ENCODE assay signal across 1 cellular context in the genomic region with DNA sequence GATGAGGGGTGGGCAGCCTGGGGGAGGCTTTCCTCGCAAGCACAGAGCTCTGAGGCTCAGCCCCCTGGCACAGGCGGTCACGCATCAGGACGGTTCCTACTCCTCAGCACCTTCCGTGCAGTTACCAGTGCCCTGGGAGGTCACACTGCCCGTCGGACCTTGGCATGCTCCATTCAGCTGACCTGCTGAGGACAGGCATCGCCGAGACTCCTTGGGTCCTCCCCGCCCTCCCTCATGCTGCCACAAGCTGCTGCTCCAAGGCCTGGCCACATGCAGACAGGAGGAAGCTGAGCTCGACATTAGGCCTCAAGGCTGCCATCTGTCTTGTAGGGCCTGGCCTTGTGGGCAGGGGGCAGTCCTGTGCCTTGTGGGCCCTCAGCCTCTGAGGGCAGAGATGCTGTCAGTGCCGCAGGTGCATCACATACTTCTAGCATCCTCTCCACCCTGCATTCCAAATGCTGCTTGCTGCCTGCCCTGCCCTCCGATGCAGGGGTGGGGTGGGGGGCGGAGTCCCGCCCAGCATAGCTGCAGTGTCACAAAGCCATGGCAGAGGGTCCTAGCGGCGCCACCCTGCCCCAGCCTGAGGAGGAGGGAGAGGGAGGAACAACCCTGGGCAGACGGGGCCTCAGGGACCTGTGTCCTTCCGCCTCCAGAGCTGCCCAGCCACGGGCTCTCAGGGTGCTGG.
TF ChIP-seq lines count a peak whose summit lies in the region.

No MANE protein-coding gene starts in this region.

TF ChIP-seq in K562, 482 proteins besides CTCF, POLR2A, EP300 and RAD21:
- TF ChIP-seq SUPT5H (IDR thresholded peaks at IDR 0.05) = peak; percentile 38; the same call in 1 of the 2 replicates
- TF ChIP-seq MIER1 (IDR thresholded peaks at IDR 0.05; ENCODE audit: low read depth) = no peak
- no peak for TF ChIP-seq BRD4 (IDR thresholded peaks at IDR 0.05)
- TF ChIP-seq, protein P1, sequence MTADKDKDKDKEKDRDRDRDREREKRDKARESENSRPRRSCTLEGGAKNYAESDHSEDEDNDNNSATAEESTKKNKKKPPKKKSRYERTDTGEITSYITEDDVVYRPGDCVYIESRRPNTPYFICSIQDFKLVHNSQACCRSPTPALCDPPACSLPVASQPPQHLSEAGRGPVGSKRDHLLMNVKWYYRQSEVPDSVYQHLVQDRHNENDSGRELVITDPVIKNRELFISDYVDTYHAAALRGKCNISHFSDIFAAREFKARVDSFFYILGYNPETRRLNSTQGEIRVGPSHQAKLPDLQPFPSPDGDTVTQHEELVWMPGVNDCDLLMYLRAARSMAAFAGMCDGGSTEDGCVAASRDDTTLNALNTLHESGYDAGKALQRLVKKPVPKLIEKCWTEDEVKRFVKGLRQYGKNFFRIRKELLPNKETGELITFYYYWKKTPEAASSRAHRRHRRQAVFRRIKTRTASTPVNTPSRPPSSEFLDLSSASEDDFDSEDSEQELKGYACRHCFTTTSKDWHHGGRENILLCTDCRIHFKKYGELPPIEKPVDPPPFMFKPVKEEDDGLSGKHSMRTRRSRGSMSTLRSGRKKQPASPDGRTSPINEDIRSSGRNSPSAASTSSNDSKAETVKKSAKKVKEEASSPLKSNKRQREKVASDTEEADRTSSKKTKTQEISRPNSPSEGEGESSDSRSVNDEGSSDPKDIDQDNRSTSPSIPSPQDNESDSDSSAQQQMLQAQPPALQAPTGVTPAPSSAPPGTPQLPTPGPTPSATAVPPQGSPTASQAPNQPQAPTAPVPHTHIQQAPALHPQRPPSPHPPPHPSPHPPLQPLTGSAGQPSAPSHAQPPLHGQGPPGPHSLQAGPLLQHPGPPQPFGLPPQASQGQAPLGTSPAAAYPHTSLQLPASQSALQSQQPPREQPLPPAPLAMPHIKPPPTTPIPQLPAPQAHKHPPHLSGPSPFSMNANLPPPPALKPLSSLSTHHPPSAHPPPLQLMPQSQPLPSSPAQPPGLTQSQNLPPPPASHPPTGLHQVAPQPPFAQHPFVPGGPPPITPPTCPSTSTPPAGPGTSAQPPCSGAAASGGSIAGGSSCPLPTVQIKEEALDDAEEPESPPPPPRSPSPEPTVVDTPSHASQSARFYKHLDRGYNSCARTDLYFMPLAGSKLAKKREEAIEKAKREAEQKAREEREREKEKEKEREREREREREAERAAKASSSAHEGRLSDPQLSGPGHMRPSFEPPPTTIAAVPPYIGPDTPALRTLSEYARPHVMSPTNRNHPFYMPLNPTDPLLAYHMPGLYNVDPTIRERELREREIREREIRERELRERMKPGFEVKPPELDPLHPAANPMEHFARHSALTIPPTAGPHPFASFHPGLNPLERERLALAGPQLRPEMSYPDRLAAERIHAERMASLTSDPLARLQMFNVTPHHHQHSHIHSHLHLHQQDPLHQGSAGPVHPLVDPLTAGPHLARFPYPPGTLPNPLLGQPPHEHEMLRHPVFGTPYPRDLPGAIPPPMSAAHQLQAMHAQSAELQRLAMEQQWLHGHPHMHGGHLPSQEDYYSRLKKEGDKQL (CRISPR knock-in tag; IDR thresholded peaks at IDR 0.05; ENCODE audit: borderline replicate concordance) = no peak
- TF ChIP-seq, protein P2, sequence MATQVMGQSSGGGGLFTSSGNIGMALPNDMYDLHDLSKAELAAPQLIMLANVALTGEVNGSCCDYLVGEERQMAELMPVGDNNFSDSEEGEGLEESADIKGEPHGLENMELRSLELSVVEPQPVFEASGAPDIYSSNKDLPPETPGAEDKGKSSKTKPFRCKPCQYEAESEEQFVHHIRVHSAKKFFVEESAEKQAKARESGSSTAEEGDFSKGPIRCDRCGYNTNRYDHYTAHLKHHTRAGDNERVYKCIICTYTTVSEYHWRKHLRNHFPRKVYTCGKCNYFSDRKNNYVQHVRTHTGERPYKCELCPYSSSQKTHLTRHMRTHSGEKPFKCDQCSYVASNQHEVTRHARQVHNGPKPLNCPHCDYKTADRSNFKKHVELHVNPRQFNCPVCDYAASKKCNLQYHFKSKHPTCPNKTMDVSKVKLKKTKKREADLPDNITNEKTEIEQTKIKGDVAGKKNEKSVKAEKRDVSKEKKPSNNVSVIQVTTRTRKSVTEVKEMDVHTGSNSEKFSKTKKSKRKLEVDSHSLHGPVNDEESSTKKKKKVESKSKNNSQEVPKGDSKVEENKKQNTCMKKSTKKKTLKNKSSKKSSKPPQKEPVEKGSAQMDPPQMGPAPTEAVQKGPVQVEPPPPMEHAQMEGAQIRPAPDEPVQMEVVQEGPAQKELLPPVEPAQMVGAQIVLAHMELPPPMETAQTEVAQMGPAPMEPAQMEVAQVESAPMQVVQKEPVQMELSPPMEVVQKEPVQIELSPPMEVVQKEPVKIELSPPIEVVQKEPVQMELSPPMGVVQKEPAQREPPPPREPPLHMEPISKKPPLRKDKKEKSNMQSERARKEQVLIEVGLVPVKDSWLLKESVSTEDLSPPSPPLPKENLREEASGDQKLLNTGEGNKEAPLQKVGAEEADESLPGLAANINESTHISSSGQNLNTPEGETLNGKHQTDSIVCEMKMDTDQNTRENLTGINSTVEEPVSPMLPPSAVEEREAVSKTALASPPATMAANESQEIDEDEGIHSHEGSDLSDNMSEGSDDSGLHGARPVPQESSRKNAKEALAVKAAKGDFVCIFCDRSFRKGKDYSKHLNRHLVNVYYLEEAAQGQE (CRISPR knock-in tag; IDR thresholded peaks at IDR 0.05; ENCODE audit: low read depth) = no peak
- TF ChIP-seq BHLHE40 (IDR thresholded peaks at IDR 0.05; ENCODE audit: low read length) = no peak
- no peak for TF ChIP-seq MAFK (IDR thresholded peaks at IDR 0.05; ENCODE audit: low read length)
- TF ChIP-seq ZSCAN29 (IDR thresholded peaks at IDR 0.05) = no peak
- TF ChIP-seq POLR2G (IDR thresholded peaks at IDR 0.05; ENCODE audit: low read depth, low read length) = peak; percentile 50
- TF ChIP-seq, protein P3, sequence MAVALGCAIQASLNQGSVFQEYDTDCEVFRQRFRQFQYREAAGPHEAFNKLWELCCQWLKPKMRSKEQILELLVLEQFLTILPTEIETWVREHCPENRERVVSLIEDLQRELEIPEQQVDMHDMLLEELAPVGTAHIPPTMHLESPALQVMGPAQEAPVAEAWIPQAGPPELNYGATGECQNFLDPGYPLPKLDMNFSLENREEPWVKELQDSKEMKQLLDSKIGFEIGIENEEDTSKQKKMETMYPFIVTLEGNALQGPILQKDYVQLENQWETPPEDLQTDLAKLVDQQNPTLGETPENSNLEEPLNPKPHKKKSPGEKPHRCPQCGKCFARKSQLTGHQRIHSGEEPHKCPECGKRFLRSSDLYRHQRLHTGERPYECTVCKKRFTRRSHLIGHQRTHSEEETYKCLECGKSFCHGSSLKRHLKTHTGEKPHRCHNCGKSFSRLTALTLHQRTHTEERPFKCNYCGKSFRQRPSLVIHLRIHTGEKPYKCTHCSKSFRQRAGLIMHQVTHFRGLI (CRISPR knock-in tag; IDR thresholded peaks at IDR 0.05) = no peak
- TF ChIP-seq DPF2 (IDR thresholded peaks at IDR 0.05) = no peak
- no peak for TF ChIP-seq NCOA2 (IDR thresholded peaks at IDR 0.05; ENCODE audit: partially characterized antibody in 2 of 2)
- no peak for TF ChIP-seq PYGO2 (tag; IDR thresholded peaks at IDR 0.05)
- TF ChIP-seq ARID2 (IDR thresholded peaks at IDR 0.05) = no peak
